24 cellular contexts compared by ENCODE assay signal in the genomic region with DNA sequence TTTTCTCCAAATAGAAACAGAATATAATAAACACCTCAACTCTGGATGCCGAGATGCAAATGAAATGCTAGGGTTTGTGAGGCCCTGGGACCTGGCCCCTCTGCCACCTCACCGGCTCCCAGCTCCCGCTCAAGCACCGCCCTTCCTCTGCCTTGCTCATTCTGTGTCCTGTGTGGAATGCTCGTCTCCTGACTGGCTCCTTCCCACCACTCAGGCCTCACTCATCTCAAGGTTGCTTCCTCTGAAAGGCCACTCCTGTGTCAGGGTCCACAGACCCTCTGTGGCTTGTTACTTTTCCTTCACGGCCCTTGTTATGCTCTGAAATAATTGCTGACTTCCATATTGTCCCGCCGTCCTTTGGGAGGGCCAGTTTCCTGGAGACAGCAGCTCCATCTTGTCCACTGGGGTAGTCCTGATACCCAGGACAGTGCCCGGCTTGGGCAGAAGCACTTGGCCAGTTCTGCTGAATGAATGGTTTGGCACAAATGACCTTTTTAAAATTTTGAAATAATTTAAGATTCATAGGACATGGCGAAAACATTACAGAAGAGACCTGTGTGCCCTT. TPM values are rescaled to one million over a fixed set of nuclear protein-coding genes. Genes with fewer than 3 reads are reported as not detected.
"Had no signal": no experiment of that assay in that cellular context is flagged by ENCODE, and none has a peak within 500 bp of the region (broad histone marks: within the 10 kb centered on the region; RNA-seq: fewer than 3 reads in every experiment).

No MANE protein-coding gene starts in this region.

- H3K27me3 Mint-ChIP-seq: activated T-cell treated with anti-CD3 and anti-CD28 coated beads, Interleukin-2, amount 50 U/mL, for 24 hours; dendritic cell treated with granulocyte-macrophage colony-stimulating factor and Interleukin-4, amounts not matched to agents 40 ng/mL and 50 ng/mL, for 4 days; naive thymus-derived CD8-positive, alpha-beta T cell had no signal

- H3K27ac ChIP-seq: left ventricle myocardium inferior, neural progenitor cell, testis, uterus had no signal

- ATAC-seq: naive thymus-derived CD8-positive, alpha-beta T cell; WTC11 had no signal

- H3K27me3 ChIP-seq: neural progenitor cell, testis, uterus had no signal

- H3K4me1 ChIP-seq: left ventricle myocardium inferior, neural progenitor cell, testis, uterus had no signal

- H3K36me3 Mint-ChIP-seq: WTC11 had no signal

- H3K36me3 ChIP-seq: left ventricle myocardium inferior, neural progenitor cell, uterus had no signal

- H3K9ac ChIP-seq: neural progenitor cell had no signal

- H3K27ac Mint-ChIP-seq: activated T-cell treated with anti-CD3 and anti-CD28 coated beads, Interleukin-2, amount 50 U/mL, for 24 hours; activated T-helper 2 cell treated with anti-CD3 and anti-CD28 coated beads, Interferon-gamma antibody, Interleukin-2, Interleukin-4, amounts not matched to agents 10 μg/mL and 5 μg/mL and 100 μg/mL, durations not matched to agents 14 hours and 24 hours and 36 hours; brain; dendritic cell treated with granulocyte-macrophage colony-stimulating factor and Interleukin-4, amounts not matched to agents 40 ng/mL and 50 ng/mL, for 4 days; mesothelial cell of epicardium; WTC11 had no signal

- H3K4me3 Mint-ChIP-seq: activated T-cell treated with anti-CD3 and anti-CD28 coated beads, Interleukin-2, amount 50 U/mL, for 24 hours; brain; dendritic cell treated with granulocyte-macrophage colony-stimulating factor and Interleukin-4, amounts not matched to agents 40 ng/mL and 50 ng/mL, for 4 days; mesothelial cell of epicardium; naive thymus-derived CD8-positive, alpha-beta T cell; neural progenitor cell; WTC11 had no signal

- H3K4me3 ChIP-seq: left ventricle myocardium inferior, neural progenitor cell, testis, uterus had no signal

- H3K9me3 Mint-ChIP-seq: activated T-cell treated with anti-CD3 and anti-CD28 coated beads, Interleukin-2, amount 50 U/mL, for 24 hours; activated T-helper 2 cell treated with anti-CD3 and anti-CD28 coated beads, Interferon-gamma antibody, Interleukin-2, Interleukin-4, amounts not matched to agents 10 μg/mL and 5 μg/mL and 100 μg/mL, durations not matched to agents 14 hours and 24 hours and 36 hours; brain; dendritic cell treated with granulocyte-macrophage colony-stimulating factor and Interleukin-4, amounts not matched to agents 40 ng/mL and 50 ng/mL, for 4 days; mesothelial cell of epicardium; naive thymus-derived CD8-positive, alpha-beta T cell; neural progenitor cell; WTC11 had no signal

- DNase-seq: activated naive CD4-positive, alpha-beta T cell treated with Interleukin-2 at 50 U/mL for 16 hours; activated T-cell treated with anti-CD3 and anti-CD28 coated beads, Interleukin-2, amount 50 U/mL, for 24 hours; aorta; caudate nucleus; effector CD4-positive, alpha-beta T cell; erythroblast; foreskin melanocyte; hippocampal formation; left ventricle myocardium inferior; naive thymus-derived CD8-positive, alpha-beta T cell; retina; stimulated activated CD4-positive, alpha-beta T cell treated with anti-CD3 and anti-CD28 coated beads, Interleukin-2, amount 100 ng/mL, for 48 hours; stimulated activated naive CD4-positive, alpha-beta T cell; T-helper 9 cell; testis; trophoblast cell; uterus had no signal

- H3K9me3 ChIP-seq: left ventricle myocardium inferior, testis, uterus had no signal

- H3K4me1 Mint-ChIP-seq: brain, mesothelial cell of epicardium, neural progenitor cell had no signal

- H2AFZ ChIP-seq: neural progenitor cell had no signal

- H3K4me2 ChIP-seq: neural progenitor cell had no signal

RNA-seq across cellular contexts. Expression of a gene that starts 27.4 kb away (rescaled TPM):
- total RNA-seq: aorta, lung microvascular endothelial cell had no signal
